In the genomic region with DNA sequence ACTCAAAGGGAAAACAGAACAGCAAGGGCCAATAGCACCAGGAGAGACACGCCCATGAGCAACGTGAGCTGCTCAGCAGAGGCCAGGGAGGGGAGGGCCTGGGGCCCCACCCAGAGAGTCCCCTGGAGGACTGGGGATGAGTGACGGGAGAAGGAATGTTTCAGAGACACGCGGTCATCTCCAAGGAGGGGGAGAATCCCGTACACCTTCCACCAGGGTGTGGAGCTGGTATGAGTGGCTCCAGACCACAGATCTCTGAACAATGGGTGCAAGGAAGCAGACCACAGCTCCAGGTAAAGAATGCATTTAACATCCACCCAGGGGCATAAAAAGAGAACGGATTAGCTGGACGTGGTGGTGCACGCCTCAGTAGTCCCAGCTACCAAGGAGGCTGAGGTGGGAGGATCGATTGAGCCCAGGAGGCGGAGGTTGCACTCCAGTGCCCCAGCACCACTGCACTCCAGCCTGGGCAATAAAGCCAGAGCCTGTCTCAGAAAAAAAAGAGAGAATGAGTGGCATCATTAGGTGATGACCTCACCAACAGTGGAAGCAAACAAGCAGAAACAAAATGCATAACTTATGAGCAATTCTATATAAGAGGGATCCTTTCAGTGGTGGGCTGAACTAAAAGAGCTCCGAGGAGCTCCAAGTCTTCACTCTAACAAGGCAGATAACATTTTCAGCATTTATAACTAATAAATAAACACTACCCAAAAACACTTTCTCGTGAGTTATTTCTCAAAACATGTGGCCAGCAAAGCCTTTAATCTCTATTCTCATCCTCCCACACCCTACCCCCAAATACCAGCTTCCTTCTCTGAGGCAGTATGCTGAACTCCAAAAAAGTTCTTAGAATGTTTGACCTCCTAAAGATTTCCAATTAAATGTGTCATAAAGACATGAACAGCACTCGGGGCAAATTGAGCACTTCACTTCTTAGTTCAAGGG, we compare ENCODE assay signal across 1 cellular context.
TF ChIP-seq lines count a peak whose summit lies in the region.

No MANE protein-coding gene starts in this region.

TF ChIP-seq in K562, 482 proteins besides CTCF, POLR2A, EP300 and RAD21 (continued from another document and continues in another):
- TF ChIP-seq, protein P1, sequence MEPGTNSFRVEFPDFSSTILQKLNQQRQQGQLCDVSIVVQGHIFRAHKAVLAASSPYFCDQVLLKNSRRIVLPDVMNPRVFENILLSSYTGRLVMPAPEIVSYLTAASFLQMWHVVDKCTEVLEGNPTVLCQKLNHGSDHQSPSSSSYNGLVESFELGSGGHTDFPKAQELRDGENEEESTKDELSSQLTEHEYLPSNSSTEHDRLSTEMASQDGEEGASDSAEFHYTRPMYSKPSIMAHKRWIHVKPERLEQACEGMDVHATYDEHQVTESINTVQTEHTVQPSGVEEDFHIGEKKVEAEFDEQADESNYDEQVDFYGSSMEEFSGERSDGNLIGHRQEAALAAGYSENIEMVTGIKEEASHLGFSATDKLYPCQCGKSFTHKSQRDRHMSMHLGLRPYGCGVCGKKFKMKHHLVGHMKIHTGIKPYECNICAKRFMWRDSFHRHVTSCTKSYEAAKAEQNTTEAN (CRISPR knock-in tag; IDR thresholded peaks at IDR 0.05) = no peak
- TF ChIP-seq JUND (IDR thresholded peaks at IDR 0.05; ENCODE audit: borderline replicate concordance, low read depth, low read length) (no peak), JUND (tag; IDR thresholded peaks at IDR 0.05; ENCODE audit: borderline replicate concordance, low read depth, low read length) (peak; percentile 11; the same call in 1 of the 3 replicates), GABPB1 (CRISPR knock-in tag; IDR thresholded peaks at IDR 0.05) (peak; percentile 48; the same call in 1 of the 2 replicates), SIN3A (IDR thresholded peaks at IDR 0.05; ENCODE audit: borderline replicate concordance in 2 of 2, control insufficient read depth in 1 of 2, low read depth in 2 of 2, low read length in 2 of 2) (no peak), SIX5 (IDR thresholded peaks at IDR 0.05; ENCODE audit: borderline replicate concordance in 1 of 2, insufficient read depth in 1 of 2, low read depth in 1 of 2, low read length in 2 of 2) (no peak), PHB (CRISPR knock-in tag; IDR thresholded peaks at IDR 0.05) (no peak), RBM25 (IDR thresholded peaks at IDR 0.05; ENCODE audit: low read depth, low read length, severe bottlenecking) (peak; percentile 36), ATF7 (IDR thresholded peaks at IDR 0.05) (peak; percentile 12; the same call in 1 of the 2 replicates), HSF4 (CRISPR knock-in tag; IDR thresholded peaks at IDR 0.05; ENCODE audit: borderline replicate concordance) (no peak), NCOA4 (IDR thresholded peaks at IDR 0.05; ENCODE audit: partially characterized antibody) (no peak), NCOA6 (IDR thresholded peaks at IDR 0.05) (no peak), MXI1 (IDR thresholded peaks at IDR 0.05; ENCODE audit: low read depth, low read length) (0 out of 2 replicates have a peak, but pooled peaks have one; percentile 33), MEIS2 (IDR thresholded peaks at IDR 0.05; ENCODE audit: partially characterized antibody) (peak; percentile 14), RBM39 (optimal IDR thresholded peaks at IDR 0.05; ENCODE audit: low read depth, low read length) (peak; percentile 48), RBM15 (IDR thresholded peaks at IDR 0.05; ENCODE audit: insufficient read depth, low read length) (no peak), ZNF384 (IDR thresholded peaks at IDR 0.05; ENCODE audit: low read depth, low read length) (0 out of 2 replicates have a peak, but pooled peaks have one; percentile 12), ZNF561 (CRISPR knock-in tag; conservative IDR thresholded peaks at IDR 0.05) (no peak), NRF1 (conservative IDR thresholded peaks at IDR 0.05 in 1 of 2, IDR thresholded peaks at IDR 0.05 in 1 of 2) (peak; percentile 51 to 65; a peak in 3 of 4 replicates)
- TF ChIP-seq, protein P2, sequence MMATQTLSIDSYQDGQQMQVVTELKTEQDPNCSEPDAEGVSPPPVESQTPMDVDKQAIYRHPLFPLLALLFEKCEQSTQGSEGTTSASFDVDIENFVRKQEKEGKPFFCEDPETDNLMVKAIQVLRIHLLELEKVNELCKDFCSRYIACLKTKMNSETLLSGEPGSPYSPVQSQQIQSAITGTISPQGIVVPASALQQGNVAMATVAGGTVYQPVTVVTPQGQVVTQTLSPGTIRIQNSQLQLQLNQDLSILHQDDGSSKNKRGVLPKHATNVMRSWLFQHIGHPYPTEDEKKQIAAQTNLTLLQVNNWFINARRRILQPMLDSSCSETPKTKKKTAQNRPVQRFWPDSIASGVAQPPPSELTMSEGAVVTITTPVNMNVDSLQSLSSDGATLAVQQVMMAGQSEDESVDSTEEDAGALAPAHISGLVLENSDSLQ (IDR thresholded peaks at IDR 0.05) = peak; percentile 85
- TF ChIP-seq, protein P3, sequence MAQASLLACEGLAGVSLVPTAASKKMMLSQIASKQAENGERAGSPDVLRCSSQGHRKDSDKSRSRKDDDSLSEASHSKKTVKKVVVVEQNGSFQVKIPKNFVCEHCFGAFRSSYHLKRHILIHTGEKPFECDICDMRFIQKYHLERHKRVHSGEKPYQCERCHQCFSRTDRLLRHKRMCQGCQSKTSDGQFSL (CRISPR knock-in tag; IDR thresholded peaks at IDR 0.05) = no peak
- TF ChIP-seq, protein P3 (tag; IDR thresholded peaks at IDR 0.05) = no peak
- TF ChIP-seq, protein P4, sequence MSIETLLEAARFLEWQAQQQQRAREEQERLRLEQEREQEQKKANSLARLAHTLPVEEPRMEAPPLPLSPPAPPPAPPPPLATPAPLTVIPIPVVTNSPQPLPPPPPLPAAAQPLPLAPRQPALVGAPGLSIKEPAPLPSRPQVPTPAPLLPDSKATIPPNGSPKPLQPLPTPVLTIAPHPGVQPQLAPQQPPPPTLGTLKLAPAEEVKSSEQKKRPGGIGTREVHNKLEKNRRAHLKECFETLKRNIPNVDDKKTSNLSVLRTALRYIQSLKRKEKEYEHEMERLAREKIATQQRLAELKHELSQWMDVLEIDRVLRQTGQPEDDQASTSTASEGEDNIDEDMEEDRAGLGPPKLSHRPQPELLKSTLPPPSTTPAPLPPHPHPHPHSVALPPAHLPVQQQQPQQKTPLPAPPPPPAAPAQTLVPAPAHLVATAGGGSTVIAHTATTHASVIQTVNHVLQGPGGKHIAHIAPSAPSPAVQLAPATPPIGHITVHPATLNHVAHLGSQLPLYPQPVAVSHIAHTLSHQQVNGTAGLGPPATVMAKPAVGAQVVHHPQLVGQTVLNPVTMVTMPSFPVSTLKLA (conservative IDR thresholded peaks at IDR 0.05) = peak in 1 of 2 experiments; percentile 63; a peak in 1 of 4 replicates
- TF ChIP-seq, protein P5, sequence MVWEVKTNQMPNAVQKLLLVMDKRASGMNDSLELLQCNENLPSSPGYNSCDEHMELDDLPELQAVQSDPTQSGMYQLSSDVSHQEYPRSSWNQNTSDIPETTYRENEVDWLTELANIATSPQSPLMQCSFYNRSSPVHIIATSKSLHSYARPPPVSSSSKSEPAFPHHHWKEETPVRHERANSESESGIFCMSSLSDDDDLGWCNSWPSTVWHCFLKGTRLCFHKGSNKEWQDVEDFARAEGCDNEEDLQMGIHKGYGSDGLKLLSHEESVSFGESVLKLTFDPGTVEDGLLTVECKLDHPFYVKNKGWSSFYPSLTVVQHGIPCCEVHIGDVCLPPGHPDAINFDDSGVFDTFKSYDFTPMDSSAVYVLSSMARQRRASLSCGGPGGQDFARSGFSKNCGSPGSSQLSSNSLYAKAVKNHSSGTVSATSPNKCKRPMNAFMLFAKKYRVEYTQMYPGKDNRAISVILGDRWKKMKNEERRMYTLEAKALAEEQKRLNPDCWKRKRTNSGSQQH (CRISPR knock-in tag; IDR thresholded peaks at IDR 0.05) = no peak
- TF ChIP-seq, protein P6, sequence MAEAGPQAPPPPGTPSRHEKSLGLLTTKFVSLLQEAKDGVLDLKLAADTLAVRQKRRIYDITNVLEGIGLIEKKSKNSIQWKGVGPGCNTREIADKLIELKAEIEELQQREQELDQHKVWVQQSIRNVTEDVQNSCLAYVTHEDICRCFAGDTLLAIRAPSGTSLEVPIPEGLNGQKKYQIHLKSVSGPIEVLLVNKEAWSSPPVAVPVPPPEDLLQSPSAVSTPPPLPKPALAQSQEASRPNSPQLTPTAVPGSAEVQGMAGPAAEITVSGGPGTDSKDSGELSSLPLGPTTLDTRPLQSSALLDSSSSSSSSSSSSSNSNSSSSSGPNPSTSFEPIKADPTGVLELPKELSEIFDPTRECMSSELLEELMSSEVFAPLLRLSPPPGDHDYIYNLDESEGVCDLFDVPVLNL (CRISPR knock-in tag; IDR thresholded peaks at IDR 0.05; ENCODE audit: low read depth) = no peak
- TF ChIP-seq, protein P7, sequence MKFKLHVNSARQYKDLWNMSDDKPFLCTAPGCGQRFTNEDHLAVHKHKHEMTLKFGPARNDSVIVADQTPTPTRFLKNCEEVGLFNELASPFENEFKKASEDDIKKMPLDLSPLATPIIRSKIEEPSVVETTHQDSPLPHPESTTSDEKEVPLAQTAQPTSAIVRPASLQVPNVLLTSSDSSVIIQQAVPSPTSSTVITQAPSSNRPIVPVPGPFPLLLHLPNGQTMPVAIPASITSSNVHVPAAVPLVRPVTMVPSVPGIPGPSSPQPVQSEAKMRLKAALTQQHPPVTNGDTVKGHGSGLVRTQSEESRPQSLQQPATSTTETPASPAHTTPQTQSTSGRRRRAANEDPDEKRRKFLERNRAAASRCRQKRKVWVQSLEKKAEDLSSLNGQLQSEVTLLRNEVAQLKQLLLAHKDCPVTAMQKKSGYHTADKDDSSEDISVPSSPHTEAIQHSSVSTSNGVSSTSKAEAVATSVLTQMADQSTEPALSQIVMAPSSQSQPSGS (CRISPR knock-in tag; IDR thresholded peaks at IDR 0.05) = no peak
- TF ChIP-seq, protein P8, sequence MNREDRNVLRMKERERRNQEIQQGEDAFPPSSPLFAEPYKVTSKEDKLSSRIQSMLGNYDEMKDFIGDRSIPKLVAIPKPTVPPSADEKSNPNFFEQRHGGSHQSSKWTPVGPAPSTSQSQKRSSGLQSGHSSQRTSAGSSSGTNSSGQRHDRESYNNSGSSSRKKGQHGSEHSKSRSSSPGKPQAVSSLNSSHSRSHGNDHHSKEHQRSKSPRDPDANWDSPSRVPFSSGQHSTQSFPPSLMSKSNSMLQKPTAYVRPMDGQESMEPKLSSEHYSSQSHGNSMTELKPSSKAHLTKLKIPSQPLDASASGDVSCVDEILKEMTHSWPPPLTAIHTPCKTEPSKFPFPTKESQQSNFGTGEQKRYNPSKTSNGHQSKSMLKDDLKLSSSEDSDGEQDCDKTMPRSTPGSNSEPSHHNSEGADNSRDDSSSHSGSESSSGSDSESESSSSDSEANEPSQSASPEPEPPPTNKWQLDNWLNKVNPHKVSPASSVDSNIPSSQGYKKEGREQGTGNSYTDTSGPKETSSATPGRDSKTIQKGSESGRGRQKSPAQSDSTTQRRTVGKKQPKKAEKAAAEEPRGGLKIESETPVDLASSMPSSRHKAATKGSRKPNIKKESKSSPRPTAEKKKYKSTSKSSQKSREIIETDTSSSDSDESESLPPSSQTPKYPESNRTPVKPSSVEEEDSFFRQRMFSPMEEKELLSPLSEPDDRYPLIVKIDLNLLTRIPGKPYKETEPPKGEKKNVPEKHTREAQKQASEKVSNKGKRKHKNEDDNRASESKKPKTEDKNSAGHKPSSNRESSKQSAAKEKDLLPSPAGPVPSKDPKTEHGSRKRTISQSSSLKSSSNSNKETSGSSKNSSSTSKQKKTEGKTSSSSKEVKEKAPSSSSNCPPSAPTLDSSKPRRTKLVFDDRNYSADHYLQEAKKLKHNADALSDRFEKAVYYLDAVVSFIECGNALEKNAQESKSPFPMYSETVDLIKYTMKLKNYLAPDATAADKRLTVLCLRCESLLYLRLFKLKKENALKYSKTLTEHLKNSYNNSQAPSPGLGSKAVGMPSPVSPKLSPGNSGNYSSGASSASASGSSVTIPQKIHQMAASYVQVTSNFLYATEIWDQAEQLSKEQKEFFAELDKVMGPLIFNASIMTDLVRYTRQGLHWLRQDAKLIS (CRISPR knock-in tag; IDR thresholded peaks at IDR 0.05) = no peak
- TF ChIP-seq, protein P9, sequence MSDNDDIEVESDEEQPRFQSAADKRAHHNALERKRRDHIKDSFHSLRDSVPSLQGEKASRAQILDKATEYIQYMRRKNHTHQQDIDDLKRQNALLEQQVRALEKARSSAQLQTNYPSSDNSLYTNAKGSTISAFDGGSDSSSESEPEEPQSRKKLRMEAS (CRISPR knock-in tag; IDR thresholded peaks at IDR 0.05) = 0 out of 2 replicates have a peak, but pooled peaks have one; percentile 14
- TF ChIP-seq, protein P10, sequence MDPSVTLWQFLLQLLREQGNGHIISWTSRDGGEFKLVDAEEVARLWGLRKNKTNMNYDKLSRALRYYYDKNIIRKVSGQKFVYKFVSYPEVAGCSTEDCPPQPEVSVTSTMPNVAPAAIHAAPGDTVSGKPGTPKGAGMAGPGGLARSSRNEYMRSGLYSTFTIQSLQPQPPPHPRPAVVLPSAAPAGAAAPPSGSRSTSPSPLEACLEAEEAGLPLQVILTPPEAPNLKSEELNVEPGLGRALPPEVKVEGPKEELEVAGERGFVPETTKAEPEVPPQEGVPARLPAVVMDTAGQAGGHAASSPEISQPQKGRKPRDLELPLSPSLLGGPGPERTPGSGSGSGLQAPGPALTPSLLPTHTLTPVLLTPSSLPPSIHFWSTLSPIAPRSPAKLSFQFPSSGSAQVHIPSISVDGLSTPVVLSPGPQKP (CRISPR knock-in tag; IDR thresholded peaks at IDR 0.05) = no peak
- TF ChIP-seq, protein P11, sequence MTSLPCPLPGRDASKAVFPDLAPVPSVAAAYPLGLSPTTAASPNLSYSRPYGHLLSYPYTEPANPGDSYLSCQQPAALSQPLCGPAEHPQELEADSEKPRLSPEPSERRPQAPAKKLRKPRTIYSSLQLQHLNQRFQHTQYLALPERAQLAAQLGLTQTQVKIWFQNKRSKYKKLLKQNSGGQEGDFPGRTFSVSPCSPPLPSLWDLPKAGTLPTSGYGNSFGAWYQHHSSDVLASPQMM (CRISPR knock-in tag; IDR thresholded peaks at IDR 0.05) = no peak
- TF ChIP-seq, protein P12, sequence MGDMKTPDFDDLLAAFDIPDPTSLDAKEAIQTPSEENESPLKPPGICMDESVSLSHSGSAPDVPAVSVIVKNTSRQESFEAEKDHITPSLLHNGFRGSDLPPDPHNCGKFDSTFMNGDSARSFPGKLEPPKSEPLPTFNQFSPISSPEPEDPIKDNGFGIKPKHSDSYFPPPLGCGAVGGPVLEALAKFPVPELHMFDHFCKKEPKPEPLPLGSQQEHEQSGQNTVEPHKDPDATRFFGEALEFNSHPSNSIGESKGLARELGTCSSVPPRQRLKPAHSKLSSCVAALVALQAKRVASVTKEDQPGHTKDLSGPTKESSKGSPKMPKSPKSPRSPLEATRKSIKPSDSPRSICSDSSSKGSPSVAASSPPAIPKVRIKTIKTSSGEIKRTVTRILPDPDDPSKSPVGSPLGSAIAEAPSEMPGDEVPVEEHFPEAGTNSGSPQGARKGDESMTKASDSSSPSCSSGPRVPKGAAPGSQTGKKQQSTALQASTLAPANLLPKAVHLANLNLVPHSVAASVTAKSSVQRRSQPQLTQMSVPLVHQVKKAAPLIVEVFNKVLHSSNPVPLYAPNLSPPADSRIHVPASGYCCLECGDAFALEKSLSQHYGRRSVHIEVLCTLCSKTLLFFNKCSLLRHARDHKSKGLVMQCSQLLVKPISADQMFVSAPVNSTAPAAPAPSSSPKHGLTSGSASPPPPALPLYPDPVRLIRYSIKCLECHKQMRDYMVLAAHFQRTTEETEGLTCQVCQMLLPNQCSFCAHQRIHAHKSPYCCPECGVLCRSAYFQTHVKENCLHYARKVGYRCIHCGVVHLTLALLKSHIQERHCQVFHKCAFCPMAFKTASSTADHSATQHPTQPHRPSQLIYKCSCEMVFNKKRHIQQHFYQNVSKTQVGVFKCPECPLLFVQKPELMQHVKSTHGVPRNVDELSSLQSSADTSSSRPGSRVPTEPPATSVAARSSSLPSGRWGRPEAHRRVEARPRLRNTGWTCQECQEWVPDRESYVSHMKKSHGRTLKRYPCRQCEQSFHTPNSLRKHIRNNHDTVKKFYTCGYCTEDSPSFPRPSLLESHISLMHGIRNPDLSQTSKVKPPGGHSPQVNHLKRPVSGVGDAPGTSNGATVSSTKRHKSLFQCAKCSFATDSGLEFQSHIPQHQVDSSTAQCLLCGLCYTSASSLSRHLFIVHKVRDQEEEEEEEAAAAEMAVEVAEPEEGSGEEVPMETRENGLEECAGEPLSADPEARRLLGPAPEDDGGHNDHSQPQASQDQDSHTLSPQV (IDR thresholded peaks at IDR 0.05) = no peak
